In the genomic region with DNA sequence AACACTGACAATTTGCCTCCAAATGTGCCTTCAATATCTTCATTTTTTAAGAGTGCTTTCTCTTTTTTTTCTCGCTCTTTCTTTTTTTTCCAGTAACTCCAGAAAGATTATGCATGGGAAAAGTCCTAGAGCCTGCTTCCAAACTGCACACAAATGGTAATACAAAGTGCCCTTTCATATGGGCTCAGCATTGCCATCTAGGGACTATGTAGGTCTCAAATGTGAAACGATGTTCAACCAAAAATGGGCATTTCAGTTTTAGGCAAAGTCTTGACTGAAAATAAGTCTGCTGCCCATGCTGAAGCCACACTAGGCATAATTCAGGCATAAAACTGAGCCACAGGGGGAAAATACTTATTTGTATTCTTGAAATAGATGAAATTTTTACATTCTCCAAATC, we compare ENCODE assay signal across 9 cellular contexts.
A peak's percentile ranks its signal among the peaks of the same experiment; 100 is the strongest.
DNase-seq lines count a peak whose midpoint lies in the region; ATAC-seq and TF ChIP-seq lines count a peak whose summit lies in the region.
"Had no signal": no experiment of that assay in that cellular context is flagged by ENCODE, and none has a peak within 500 bp of the region (broad histone marks: within the 10 kb centered on the region; RNA-seq: fewer than 3 reads in every experiment).

No MANE protein-coding gene starts in this region.

- 28 to 52% (median 42%) methylated on average over 2 of the region's 2 CpGs for WGBS in stomach, 5 donors

- H3K27ac ChIP-seq in stomach = peak overlapping the region in 4 of 5 donors; percentile 7 to 63 (median 50)
- H3K27ac ChIP-seq: BLaER1 had no signal

- TF ChIP-seq POLR2A in stomach (IDR thresholded peaks at IDR 0.05) = no peak

- ATAC-seq in GM21529 (IDR thresholded peaks at IDR 0.05; ENCODE audit: unreplicated experiment) (no peak), GM21528 (IDR thresholded peaks at IDR 0.05; ENCODE audit: low FRiP score, unreplicated experiment) (no peak)

- DNase-seq in DMS153 treated with DMSO at 0.1 percent for 48 hours (lab: John Stamatoyannopoulos, UW; ENCODE audit: unreplicated experiment) = peak; percentile 3
- no peak for DNase-seq in DMS153 (lab: John Stamatoyannopoulos, UW)
- peak; percentile 66 for DNase-seq in OCI-M1 (lab: John Stamatoyannopoulos, UW)
- DNase-seq in fibroblast of mammary gland (ENCODE audit: low read depth) = peak; percentile 36
- DNase-seq in stomach = no peak
- DNase-seq in activated T-cell treated with anti-CD3 and anti-CD28 coated beads, Interleukin-2, amount 50 U/mL, for 48 hours = no peak

- no peak for TF ChIP-seq EP300 in stomach (IDR thresholded peaks at IDR 0.05)

- peaks cover 0 to 40% (median 14%) of the 10 kb centered on the region in 4 donors for H3K4me1 ChIP-seq in stomach

- intact Hi-C loops in stomach (cut with DNase I; ENCODE audit: low total_unique reads) = no loop called here

- no peaks in the 10 kb centered on the region for H3K27me3 ChIP-seq in stomach
- H3K27me3 ChIP-seq: BLaER1 had no signal

- H3K4me3 ChIP-seq in fibroblast of mammary gland (ENCODE audit: control insufficient read depth, low read depth, low read length) (no peak overlapping the region), stomach (no peak overlapping the region)
- H3K4me3 ChIP-seq: BLaER1 had no signal

- TF ChIP-seq CTCF in fibroblast of mammary gland (conservative IDR thresholded peaks at IDR 0.05; ENCODE audit: control insufficient read depth, insufficient read depth, low read depth, low read length) (peak; percentile 41), stomach (IDR thresholded peaks at IDR 0.05) (no peak)

- no peaks in the 10 kb centered on the region for H3K36me3 ChIP-seq in stomach
- H3K36me3 ChIP-seq: BLaER1 had no signal

- no peaks in the 10 kb centered on the region for H3K9me3 ChIP-seq in stomach
- H3K9me3 ChIP-seq: BLaER1 had no signal

Comparison
In these comparisons a context has a peak if more than half of its experiments do, and no peak if none do; other contexts are left out.
1. DNase-seq: peak in DMS153 treated with DMSO at 0.1 percent for 48 hours (single experiment), OCI-M1 (single experiment) and fibroblast of mammary gland (single experiment); none in DMS153 (single experiment), stomach (single experiment) and activated T-cell treated with anti-CD3 and anti-CD28 coated beads, Interleukin-2, amount 50 U/mL, for 48 hours (0 of 2).